In the genomic region with DNA sequence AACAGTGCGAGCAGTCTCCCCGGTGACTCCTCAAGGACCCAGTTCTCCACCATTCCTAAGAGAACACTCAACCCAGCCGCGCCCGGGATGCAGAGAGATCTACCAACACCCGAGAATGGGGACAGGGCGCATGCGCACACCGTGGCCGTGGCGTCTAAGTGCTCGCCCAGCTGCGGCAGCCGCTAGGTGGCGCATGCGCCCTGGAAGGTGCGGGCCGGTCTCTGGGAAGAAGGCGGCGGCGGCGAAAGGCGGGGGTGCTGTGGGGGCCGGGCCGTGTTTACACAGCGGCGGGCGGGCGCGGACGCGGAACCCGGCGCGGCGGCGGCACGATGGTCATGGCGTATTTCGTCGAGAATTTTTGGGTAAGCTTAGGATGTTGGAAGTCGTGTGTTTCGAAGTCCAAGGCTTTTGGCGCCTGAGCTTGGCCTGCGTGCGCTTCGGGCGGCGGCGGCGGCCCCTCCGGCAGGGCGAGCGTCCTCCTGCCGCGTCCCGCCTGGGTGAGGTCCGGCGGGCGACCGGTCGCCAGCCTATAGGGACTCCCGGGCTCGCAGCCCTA, we compare ENCODE assay signal across 1 cellular context.
TF ChIP-seq lines count a peak whose summit lies in the region.

A gene with protein sequence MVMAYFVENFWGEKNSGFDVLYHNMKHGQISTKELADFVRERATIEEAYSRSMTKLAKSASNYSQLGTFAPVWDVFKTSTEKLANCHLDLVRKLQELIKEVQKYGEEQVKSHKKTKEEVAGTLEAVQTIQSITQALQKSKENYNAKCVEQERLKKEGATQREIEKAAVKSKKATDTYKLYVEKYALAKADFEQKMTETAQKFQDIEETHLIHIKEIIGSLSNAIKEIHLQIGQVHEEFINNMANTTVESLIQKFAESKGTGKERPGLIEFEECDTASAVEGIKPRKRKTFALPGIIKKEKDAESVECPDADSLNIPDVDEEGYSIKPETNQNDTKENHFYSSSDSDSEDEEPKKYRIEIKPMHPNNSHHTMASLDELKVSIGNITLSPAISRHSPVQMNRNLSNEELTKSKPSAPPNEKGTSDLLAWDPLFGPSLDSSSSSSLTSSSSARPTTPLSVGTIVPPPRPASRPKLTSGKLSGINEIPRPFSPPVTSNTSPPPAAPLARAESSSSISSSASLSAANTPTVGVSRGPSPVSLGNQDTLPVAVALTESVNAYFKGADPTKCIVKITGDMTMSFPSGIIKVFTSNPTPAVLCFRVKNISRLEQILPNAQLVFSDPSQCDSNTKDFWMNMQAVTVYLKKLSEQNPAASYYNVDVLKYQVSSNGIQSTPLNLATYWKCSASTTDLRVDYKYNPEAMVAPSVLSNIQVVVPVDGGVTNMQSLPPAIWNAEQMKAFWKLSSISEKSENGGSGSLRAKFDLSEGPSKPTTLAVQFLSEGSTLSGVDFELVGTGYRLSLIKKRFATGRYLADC (plus strand): TSS at position 274 of the 556 bp plus-strand sequence. CDS start 56 bp downstream, at position 330.

TF ChIP-seq in HepG2, 621 proteins besides CTCF, POLR2A, EP300 and RAD21 (continued from another document and continues in another):
- TF ChIP-seq, protein P1, sequence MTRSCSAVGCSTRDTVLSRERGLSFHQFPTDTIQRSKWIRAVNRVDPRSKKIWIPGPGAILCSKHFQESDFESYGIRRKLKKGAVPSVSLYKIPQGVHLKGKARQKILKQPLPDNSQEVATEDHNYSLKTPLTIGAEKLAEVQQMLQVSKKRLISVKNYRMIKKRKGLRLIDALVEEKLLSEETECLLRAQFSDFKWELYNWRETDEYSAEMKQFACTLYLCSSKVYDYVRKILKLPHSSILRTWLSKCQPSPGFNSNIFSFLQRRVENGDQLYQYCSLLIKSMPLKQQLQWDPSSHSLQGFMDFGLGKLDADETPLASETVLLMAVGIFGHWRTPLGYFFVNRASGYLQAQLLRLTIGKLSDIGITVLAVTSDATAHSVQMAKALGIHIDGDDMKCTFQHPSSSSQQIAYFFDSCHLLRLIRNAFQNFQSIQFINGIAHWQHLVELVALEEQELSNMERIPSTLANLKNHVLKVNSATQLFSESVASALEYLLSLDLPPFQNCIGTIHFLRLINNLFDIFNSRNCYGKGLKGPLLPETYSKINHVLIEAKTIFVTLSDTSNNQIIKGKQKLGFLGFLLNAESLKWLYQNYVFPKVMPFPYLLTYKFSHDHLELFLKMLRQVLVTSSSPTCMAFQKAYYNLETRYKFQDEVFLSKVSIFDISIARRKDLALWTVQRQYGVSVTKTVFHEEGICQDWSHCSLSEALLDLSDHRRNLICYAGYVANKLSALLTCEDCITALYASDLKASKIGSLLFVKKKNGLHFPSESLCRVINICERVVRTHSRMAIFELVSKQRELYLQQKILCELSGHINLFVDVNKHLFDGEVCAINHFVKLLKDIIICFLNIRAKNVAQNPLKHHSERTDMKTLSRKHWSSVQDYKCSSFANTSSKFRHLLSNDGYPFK (CRISPR knock-in tag; IDR thresholded peaks at IDR 0.05; ENCODE audit: borderline replicate concordance) = peak; percentile 47; the same call in 1 of the 2 replicates
- no peak for TF ChIP-seq ZNF251 (CRISPR knock-in tag; IDR thresholded peaks at IDR 0.05)
- TF ChIP-seq KLF16 (CRISPR knock-in tag; IDR thresholded peaks at IDR 0.05) = peak in 1 of 2 experiments; percentile 80; a peak in 2 of 4 replicates
- no peak for TF ChIP-seq SMAD9 (CRISPR knock-in tag; IDR thresholded peaks at IDR 0.05)
- TF ChIP-seq ARID4A (CRISPR knock-in tag; IDR thresholded peaks at IDR 0.05; ENCODE audit: borderline replicate concordance) = peak; percentile 84
- TF ChIP-seq ZNF354B (CRISPR knock-in tag; IDR thresholded peaks at IDR 0.05) = 0 out of 2 replicates have a peak, but pooled peaks have one; percentile 15
- TF ChIP-seq NFIC (IDR thresholded peaks at IDR 0.05; ENCODE audit: low read length) = no peak
- TF ChIP-seq ZNF773 (CRISPR knock-in tag; IDR thresholded peaks at IDR 0.05; ENCODE audit: borderline replicate concordance) = no peak
- TF ChIP-seq, protein P2, sequence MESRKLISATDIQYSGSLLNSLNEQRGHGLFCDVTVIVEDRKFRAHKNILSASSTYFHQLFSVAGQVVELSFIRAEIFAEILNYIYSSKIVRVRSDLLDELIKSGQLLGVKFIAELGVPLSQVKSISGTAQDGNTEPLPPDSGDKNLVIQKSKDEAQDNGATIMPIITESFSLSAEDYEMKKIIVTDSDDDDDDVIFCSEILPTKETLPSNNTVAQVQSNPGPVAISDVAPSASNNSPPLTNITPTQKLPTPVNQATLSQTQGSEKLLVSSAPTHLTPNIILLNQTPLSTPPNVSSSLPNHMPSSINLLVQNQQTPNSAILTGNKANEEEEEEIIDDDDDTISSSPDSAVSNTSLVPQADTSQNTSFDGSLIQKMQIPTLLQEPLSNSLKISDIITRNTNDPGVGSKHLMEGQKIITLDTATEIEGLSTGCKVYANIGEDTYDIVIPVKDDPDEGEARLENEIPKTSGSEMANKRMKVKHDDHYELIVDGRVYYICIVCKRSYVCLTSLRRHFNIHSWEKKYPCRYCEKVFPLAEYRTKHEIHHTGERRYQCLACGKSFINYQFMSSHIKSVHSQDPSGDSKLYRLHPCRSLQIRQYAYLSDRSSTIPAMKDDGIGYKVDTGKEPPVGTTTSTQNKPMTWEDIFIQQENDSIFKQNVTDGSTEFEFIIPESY (CRISPR knock-in tag; IDR thresholded peaks at IDR 0.05) = peak; percentile 30; the same call in 1 of the 2 replicates
- TF ChIP-seq ZNF17 (CRISPR knock-in tag; IDR thresholded peaks at IDR 0.05) = no peak
- TF ChIP-seq GLMP (CRISPR knock-in tag; IDR thresholded peaks at IDR 0.05; ENCODE audit: borderline replicate concordance) = no peak
- no peak for TF ChIP-seq RCOR2 (CRISPR knock-in tag; IDR thresholded peaks at IDR 0.05)
- peak; percentile 64; the same call in 1 of the 2 replicates for TF ChIP-seq ZNF589 (CRISPR knock-in tag; conservative IDR thresholded peaks at IDR 0.05)
- no peak for TF ChIP-seq NFYB (CRISPR knock-in tag; IDR thresholded peaks at IDR 0.05)
- TF ChIP-seq ZEB1 (IDR thresholded peaks at IDR 0.05; ENCODE audit: insufficient replicate concordance, low read depth) = no peak
- no peak for TF ChIP-seq ZNF432 (CRISPR knock-in tag; IDR thresholded peaks at IDR 0.05; ENCODE audit: borderline replicate concordance)
- TF ChIP-seq KAT8 (CRISPR knock-in tag; IDR thresholded peaks at IDR 0.05) = peak; percentile 63; the same call in 1 of the 2 replicates
- TF ChIP-seq JUND (CRISPR knock-in tag; IDR thresholded peaks at IDR 0.05) = no peak; the same call in 1 of the 2 replicates
- TF ChIP-seq HMG20B (CRISPR knock-in tag; conservative IDR thresholded peaks at IDR 0.05) = no peak
- no peak for TF ChIP-seq NCOR1 (IDR thresholded peaks at IDR 0.05; ENCODE audit: borderline replicate concordance, low read length)
- TF ChIP-seq GATA4 (IDR thresholded peaks at IDR 0.05; ENCODE audit: borderline replicate concordance, low read depth) = 0 out of 2 replicates have a peak, but pooled peaks have one; percentile 19
- TF ChIP-seq MAF1 (CRISPR knock-in tag; IDR thresholded peaks at IDR 0.05; ENCODE audit: borderline replicate concordance) = no peak
- no peak; the same call in 1 of the 2 replicates for TF ChIP-seq RFX5 (IDR thresholded peaks at IDR 0.05; ENCODE audit: low read depth, low read length)
- peak; percentile 42; the same call in 1 of the 2 replicates for TF ChIP-seq ZBTB7A (CRISPR knock-in tag; IDR thresholded peaks at IDR 0.05)
- TF ChIP-seq, protein P3, sequence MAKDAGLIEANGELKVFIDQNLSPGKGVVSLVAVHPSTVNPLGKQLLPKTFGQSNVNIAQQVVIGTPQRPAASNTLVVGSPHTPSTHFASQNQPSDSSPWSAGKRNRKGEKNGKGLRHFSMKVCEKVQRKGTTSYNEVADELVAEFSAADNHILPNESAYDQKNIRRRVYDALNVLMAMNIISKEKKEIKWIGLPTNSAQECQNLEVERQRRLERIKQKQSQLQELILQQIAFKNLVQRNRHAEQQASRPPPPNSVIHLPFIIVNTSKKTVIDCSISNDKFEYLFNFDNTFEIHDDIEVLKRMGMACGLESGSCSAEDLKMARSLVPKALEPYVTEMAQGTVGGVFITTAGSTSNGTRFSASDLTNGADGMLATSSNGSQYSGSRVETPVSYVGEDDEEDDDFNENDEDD (CRISPR knock-in tag; IDR thresholded peaks at IDR 0.05; ENCODE audit: borderline replicate concordance) = peak; percentile 75; the same call in 1 of the 2 replicates
- no peak for TF ChIP-seq AHDC1 (CRISPR knock-in tag; IDR thresholded peaks at IDR 0.05; ENCODE audit: borderline replicate concordance)
- TF ChIP-seq ZC3H13 (CRISPR knock-in tag; IDR thresholded peaks at IDR 0.05) = peak; percentile 88
- peak; percentile 99 for TF ChIP-seq PATZ1 (CRISPR knock-in tag; IDR thresholded peaks at IDR 0.05)
- no peak; the same call in 1 of the 2 replicates for TF ChIP-seq ZNF772 (CRISPR knock-in tag; IDR thresholded peaks at IDR 0.05)
